Comparison of ENCODE assay signal across 15 cellular contexts in genomic region chr14:56810341-56810740, GRCh38. TPM values are rescaled to one million over a fixed set of nuclear protein-coding genes. Genes with fewer than 3 reads are reported as not detected.
DNase-seq lines count a peak whose midpoint lies in the region; ATAC-seq and TF ChIP-seq lines count a peak whose summit lies in the region.
"Had no signal": no experiment of that assay in that cellular context is flagged by ENCODE, and none has a peak within 500 bp of the region (broad histone marks: within the 10 kb centered on the region; RNA-seq: fewer than 3 reads in every experiment).

TSS of gene OTX2 (minus strand) at chr14:56810479. CDS start at chr14:56805456, 5,023 bp downstream.

- peak within 1 kb of the TSS; percentile 66 for H3K27ac Mint-ChIP-seq in activated T-cell treated with anti-CD3 and anti-CD28 coated beads, Interleukin-2, amount 50 U/mL, for 24 hours
- H3K27ac Mint-ChIP-seq in activated B cell treated with CpG ODN at 0.5 μM for 24 hours: peak within 1 kb of the TSS; percentile 6
- H3K27ac Mint-ChIP-seq in stimulated activated memory B cell treated with anti-CD40 and anti-IgM and Interleukin-4, amounts not matched to agents 10 μg/mL and 1 μg/mL and 100 μg/mL, for 72 hours: no peak within 1 kb of the TSS

- peak within 1 kb of the TSS; percentile 39 for H3K4me3 ChIP-seq in iPS-11a (ENCODE audit: low read depth, low read length)
- H3K4me3 ChIP-seq: body of pancreas, skin epidermis had no signal

- H3K9me3 Mint-ChIP-seq in activated T-cell treated with anti-CD3 and anti-CD28 coated beads, Interleukin-2, amount 50 U/mL, for 24 hours: peaks cover 3% of the 10 kb centered on the region
- peaks cover 2% of the 10 kb centered on the region for H3K9me3 Mint-ChIP-seq in activated B cell treated with CpG ODN at 0.5 μM for 24 hours
- H3K9me3 Mint-ChIP-seq in stimulated activated memory B cell treated with anti-CD40 and anti-IgM and Interleukin-4, amounts not matched to agents 10 μg/mL and 1 μg/mL and 100 μg/mL, for 72 hours: peaks cover 4% of the 10 kb centered on the region

- CTCF ChIA-PET in activated B cell treated with CpG ODN at 0.5 μM for 24 hours (lab: Charles Lee): no interaction called here

- H3K4me3 Mint-ChIP-seq in activated T-cell treated with anti-CD3 and anti-CD28 coated beads, Interleukin-2, amount 50 U/mL, for 24 hours: no peak within 1 kb of the TSS
- no peak within 1 kb of the TSS for H3K4me3 Mint-ChIP-seq in activated B cell treated with CpG ODN at 0.5 μM for 24 hours
- peak within 1 kb of the TSS; percentile 50 for H3K4me3 Mint-ChIP-seq in stimulated activated memory B cell treated with anti-CD40 and anti-IgM and Interleukin-4, amounts not matched to agents 10 μg/mL and 1 μg/mL and 100 μg/mL, for 72 hours

- ATAC-seq in activated B cell treated with CpG ODN at 0.5 μM for 24 hours (ENCODE audit: low read depth): no peak
- no peak for ATAC-seq in stimulated activated memory B cell treated with anti-CD40 and anti-IgM and Interleukin-4, amounts not matched to agents 10 μg/mL and 1 μg/mL and 100 μg/mL, for 72 hours
- no peak for ATAC-seq in HG03025 (IDR thresholded peaks at IDR 0.05; ENCODE audit: low FRiP score, unreplicated experiment)
- ATAC-seq: body of pancreas had no signal

- no peak for DNase-seq in activated T-cell treated with anti-CD3 and anti-CD28 coated beads, Interleukin-2, amount 50 U/mL, for 24 hours
- DNase-seq in activated T-cell treated with anti-CD3 and anti-CD28 coated beads, Interleukin-2, amount 50 U/mL, for 1 hour: no peak
- DNase-seq in activated B cell treated with CpG ODN at 0.5 μM for 24 hours (no peak), HCEC 1CT (no peak), DMS53 treated with DMSO at 0.1 percent for 48 hours (lab: John Stamatoyannopoulos, UW; ENCODE audit: unreplicated experiment) (no peak)
- DNase-seq: body of pancreas, DMS79, NCI-H2081 treated with DMSO at 0.1 percent for 48 hours had no signal

- no peak for TF ChIP-seq CTCF in activated B cell treated with CpG ODN at 0.5 μM for 24 hours (IDR thresholded peaks at IDR 0.05)

- intact Hi-C loops in activated B cell treated with CpG ODN at 0.5 μM for 24 hours (cut with micrococcal nuclease): no loop called here

- peaks cover 36% of the 10 kb centered on the region for H3K4me1 Mint-ChIP-seq in activated T-cell treated with anti-CD3 and anti-CD28 coated beads, Interleukin-2, amount 50 U/mL, for 24 hours (ENCODE audit: low read depth)
- no peaks in the 10 kb centered on the region for H3K4me1 Mint-ChIP-seq in activated B cell treated with CpG ODN at 0.5 μM for 24 hours
- H3K4me1 Mint-ChIP-seq in stimulated activated memory B cell treated with anti-CD40 and anti-IgM and Interleukin-4, amounts not matched to agents 10 μg/mL and 1 μg/mL and 100 μg/mL, for 72 hours: peaks cover 22% of the 10 kb centered on the region

- POLR2A ChIA-PET in activated B cell treated with CpG ODN at 0.5 μM for 24 hours (lab: Charles Lee): no interaction called here

- peaks cover 90% of the 10 kb centered on the region for H3K27me3 Mint-ChIP-seq in activated T-cell treated with anti-CD3 and anti-CD28 coated beads, Interleukin-2, amount 50 U/mL, for 24 hours
- H3K27me3 Mint-ChIP-seq in activated B cell treated with CpG ODN at 0.5 μM for 24 hours: peaks cover 70% of the 10 kb centered on the region
- peaks cover 91% of the 10 kb centered on the region for H3K27me3 Mint-ChIP-seq in stimulated activated memory B cell treated with anti-CD40 and anti-IgM and Interleukin-4, amounts not matched to agents 10 μg/mL and 1 μg/mL and 100 μg/mL, for 72 hours

- no peaks in the 10 kb centered on the region for H3K36me3 Mint-ChIP-seq in activated T-cell treated with anti-CD3 and anti-CD28 coated beads, Interleukin-2, amount 50 U/mL, for 24 hours (ENCODE audit: low read depth)
- peaks cover 2% of the 10 kb centered on the region for H3K36me3 Mint-ChIP-seq in activated B cell treated with CpG ODN at 0.5 μM for 24 hours (ENCODE audit: low read depth)
- no peaks in the 10 kb centered on the region for H3K36me3 Mint-ChIP-seq in stimulated activated memory B cell treated with anti-CD40 and anti-IgM and Interleukin-4, amounts not matched to agents 10 μg/mL and 1 μg/mL and 100 μg/mL, for 72 hours

RNA-seq across cellular contexts. Expression of gene OTX2, which starts in this region (rescaled TPM):
- not detected in 2 replicates for total RNA-seq in activated B cell treated with CpG ODN at 0.5 μM for 24 hours
- total RNA-seq: body of pancreas; H4; T-helper 1 cell treated with Interleukin-12 subunit alpha and Interleukin-12 subunit beta and Interleukin-4 antibody, amounts not matched to agents 30 ng/mL and 1 ng/mL, for 36 hours; urinary bladder had no signal
